11 cellular contexts compared by ENCODE assay signal in the genomic region with DNA sequence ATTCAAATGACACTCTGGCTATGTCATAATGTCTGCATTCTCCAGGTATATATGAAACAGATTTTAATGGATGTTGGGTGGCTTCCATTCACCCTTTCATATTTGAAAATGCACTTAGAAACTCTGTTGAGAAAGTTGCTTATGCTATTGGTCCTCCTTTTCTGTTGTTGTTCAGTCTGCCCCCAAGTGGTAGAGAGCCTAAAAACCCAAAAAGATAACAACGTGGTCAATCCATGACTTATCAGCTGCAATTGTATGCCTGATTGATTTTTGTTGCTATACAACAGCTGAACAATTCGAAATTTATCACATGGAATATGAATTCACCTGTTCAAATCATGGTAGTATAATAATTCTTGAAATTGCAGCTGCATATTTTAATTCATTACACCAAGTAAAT.
DNase-seq lines count a peak whose midpoint lies in the region; ATAC-seq and TF ChIP-seq lines count a peak whose summit lies in the region.
"Had no signal": no experiment of that assay in that cellular context is flagged by ENCODE, and none has a peak within 500 bp of the region (broad histone marks: within the 10 kb centered on the region; RNA-seq: fewer than 3 reads in every experiment).

No MANE protein-coding gene starts in this region.

- no peaks in the 10 kb centered on the region for H3K27me3 ChIP-seq in brain microvascular endothelial cell (replicated peaks)
- H3K27me3 ChIP-seq in left lung, result no peaks in the 10 kb centered on the region

- no peaks in the 10 kb centered on the region for H3K4me1 ChIP-seq in left lung

- H3K4me3 ChIP-seq in LNCaP clone FGC (ENCODE audit: low read depth, low read length) (no peak overlapping the region), brain microvascular endothelial cell (ENCODE audit: low read depth, low read length) (no peak overlapping the region), left lung (no peak overlapping the region)

- no peak overlapping the region for H3K4me3 Mint-ChIP-seq in activated naive CD4-positive, alpha-beta T cell treated with anti-CD3 and anti-CD28 coated beads, Interleukin-2, amount 10 ng/mL, durations not matched to agents 7 days and 5 days
- H3K4me3 Mint-ChIP-seq: activated naive CD4-positive, alpha-beta T cell treated with anti-CD3 and anti-CD28 coated beads, Interleukin-2, amount 50 U/mL, for 24 hours had no signal

- TF ChIP-seq CTCF in LNCaP clone FGC (IDR thresholded peaks at IDR 0.05; ENCODE audit: control insufficient read depth, extremely low read depth, insufficient read depth) (peak; percentile 44), brain microvascular endothelial cell (IDR thresholded peaks at IDR 0.05; ENCODE audit: low read depth, low read length, missing control alignments) (peak; percentile 50), left lung (IDR thresholded peaks at IDR 0.05) (no peak)

- H3K36me3 ChIP-seq in brain microvascular endothelial cell (replicated peaks), result no peaks in the 10 kb centered on the region
- no peaks in the 10 kb centered on the region for H3K36me3 ChIP-seq in left lung

- ATAC-seq in left lung (peak; percentile 21), HG02763 (IDR thresholded peaks at IDR 0.05; ENCODE audit: unreplicated experiment) (no peak), HG02610 (IDR thresholded peaks at IDR 0.05; ENCODE audit: unreplicated experiment) (no peak)

- intact Hi-C loops in left lung (cut with DNase I), result no loop called here

- H3K4me1 Mint-ChIP-seq in activated naive CD4-positive, alpha-beta T cell treated with anti-CD3 and anti-CD28 coated beads, Interleukin-2, amount 10 ng/mL, durations not matched to agents 7 days and 5 days, result no peaks in the 10 kb centered on the region
- H3K4me1 Mint-ChIP-seq: activated naive CD4-positive, alpha-beta T cell treated with anti-CD3 and anti-CD28 coated beads, Interleukin-2, amount 50 U/mL, for 24 hours had no signal

- H3K36me3 Mint-ChIP-seq in activated naive CD4-positive, alpha-beta T cell treated with anti-CD3 and anti-CD28 coated beads, Interleukin-2, amount 10 ng/mL, durations not matched to agents 7 days and 5 days, result no peaks in the 10 kb centered on the region
- H3K36me3 Mint-ChIP-seq: activated naive CD4-positive, alpha-beta T cell treated with anti-CD3 and anti-CD28 coated beads, Interleukin-2, amount 50 U/mL, for 24 hours had no signal

- H3K9me3 ChIP-seq in left lung, result no peaks in the 10 kb centered on the region

- CTCF ChIA-PET in activated naive CD4-positive, alpha-beta T cell treated with anti-CD3 and anti-CD28 coated beads, Interleukin-2, amount 10 ng/mL, durations not matched to agents 7 days and 5 days (lab: Charles Lee), result interaction anchor here (0.9 to 2.0 kb wide), 3 partner anchors 10 to 36 kb away, joined by 3 to 6 read pairs (median 4); no protein-coding TSS in a partner anchor

- in situ Hi-C loops in brain microvascular endothelial cell (cut with HindIII; ENCODE audit: low pct_ligation_motif_present, low sequenced_read_pairs), result no loop called here

- no peak overlapping the region for H3K27ac Mint-ChIP-seq in activated naive CD4-positive, alpha-beta T cell treated with anti-CD3 and anti-CD28 coated beads, Interleukin-2, amount 10 ng/mL, durations not matched to agents 7 days and 5 days
- H3K27ac Mint-ChIP-seq: activated naive CD4-positive, alpha-beta T cell treated with anti-CD3 and anti-CD28 coated beads, Interleukin-2, amount 50 U/mL, for 24 hours had no signal

- H3K27me3 Mint-ChIP-seq in activated naive CD4-positive, alpha-beta T cell treated with anti-CD3 and anti-CD28 coated beads, Interleukin-2, amount 10 ng/mL, durations not matched to agents 7 days and 5 days, result no peaks in the 10 kb centered on the region
- H3K27me3 Mint-ChIP-seq: activated naive CD4-positive, alpha-beta T cell treated with anti-CD3 and anti-CD28 coated beads, Interleukin-2, amount 50 U/mL, for 24 hours had no signal

- H3K9me3 Mint-ChIP-seq in activated naive CD4-positive, alpha-beta T cell treated with anti-CD3 and anti-CD28 coated beads, Interleukin-2, amount 10 ng/mL, durations not matched to agents 7 days and 5 days, result peaks cover 3% of the 10 kb centered on the region
- H3K9me3 Mint-ChIP-seq: activated naive CD4-positive, alpha-beta T cell treated with anti-CD3 and anti-CD28 coated beads, Interleukin-2, amount 50 U/mL, for 24 hours had no signal

- H3K27ac ChIP-seq in brain microvascular endothelial cell, result no peak overlapping the region
- no peak overlapping the region for H3K27ac ChIP-seq in left lung

- DNase-seq in DMS 273 (lab: John Stamatoyannopoulos, UW; ENCODE audit: unreplicated experiment) (peak; percentile 60), LNCaP clone FGC (ENCODE audit: low read depth) (no peak), brain microvascular endothelial cell (peak; percentile 16), left lung (no peak), HPDE6-E6E7 (ENCODE audit: extremely low spot score) (no peak)
- no peak for DNase-seq in activated naive CD4-positive, alpha-beta T cell treated with anti-CD3 and anti-CD28 coated beads, Interleukin-2, amount 10 ng/mL, durations not matched to agents 7 days and 5 days
- DNase-seq: activated CD4-positive, CD25-positive, alpha-beta regulatory T cell treated with anti-CD3 and anti-CD28 coated beads, Interleukin-2, amount 50 U/mL, for 72 hours; DMS153 had no signal

Comparison
In these comparisons a context has a peak if more than half of its experiments do, and no peak if none do; other contexts are left out.
1. DNase-seq: peak in DMS 273 (single experiment) and brain microvascular endothelial cell (single experiment); none in LNCaP clone FGC (single experiment), left lung (0 of 2), HPDE6-E6E7 (single experiment) and activated naive CD4-positive, alpha-beta T cell treated with anti-CD3 and anti-CD28 coated beads, Interleukin-2, amount 10 ng/mL, durations not matched to agents 7 days and 5 days (single experiment).
2. CTCF ChIP-seq: peak in LNCaP clone FGC (single experiment) and brain microvascular endothelial cell (single experiment); none in left lung (0 of 2).